In the genomic region with DNA sequence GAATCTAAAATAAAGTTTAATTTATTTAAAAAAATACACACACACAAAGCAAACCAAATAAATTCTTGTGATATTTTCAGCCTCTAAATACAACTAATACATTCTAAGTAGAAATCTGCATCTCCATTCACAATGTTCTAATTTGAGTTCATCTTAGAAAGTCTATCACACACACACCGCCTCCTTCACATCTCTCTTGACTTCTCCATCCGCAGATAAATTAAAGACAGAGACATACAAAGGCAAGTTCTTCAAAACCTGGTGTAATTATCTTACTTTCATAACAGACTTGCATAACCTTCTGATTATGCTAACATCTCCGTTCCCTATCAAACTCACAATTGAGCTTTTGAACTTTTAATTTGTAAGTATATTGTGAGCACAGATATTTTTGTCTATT, we compare ENCODE assay signal across 24 cellular contexts.
"Had no signal": no experiment of that assay in that cellular context is flagged by ENCODE, and none has a peak within 500 bp of the region (broad histone marks: within the 10 kb centered on the region; RNA-seq: fewer than 3 reads in every experiment).

No MANE protein-coding gene starts in this region.

- H3K4me1 Mint-ChIP-seq: stimulated activated effector memory CD8-positive, alpha-beta T cell treated with anti-CD3 and anti-CD28 coated beads, Interleukin-12 subunit alpha, Interleukin-12 subunit beta, amount 100 ng/mL, for 72 hours; stimulated activated memory B cell treated with anti-CD40 and anti-IgM and Interleukin-4, amounts not matched to agents 10 μg/mL and 1 μg/mL and 100 μg/mL, for 72 hours; stimulated activated naive B cell treated with anti-CD40 and anti-IgM and Interleukin-4, amounts not matched to agents 10 μg/mL and 1 μg/mL and 100 μg/mL, for 72 hours; stimulated activated naive CD8-positive, alpha-beta T cell treated with anti-CD3 and anti-CD28 coated beads, Interleukin-15, amount 100 ng/mL, for 72 hours had no signal

- H3K4me3 Mint-ChIP-seq: stimulated activated effector memory CD8-positive, alpha-beta T cell treated with anti-CD3 and anti-CD28 coated beads, Interleukin-12 subunit alpha, Interleukin-12 subunit beta, amount 100 ng/mL, for 72 hours; stimulated activated memory B cell treated with anti-CD40 and anti-IgM and Interleukin-4, amounts not matched to agents 10 μg/mL and 1 μg/mL and 100 μg/mL, for 72 hours; stimulated activated naive B cell treated with anti-CD40 and anti-IgM and Interleukin-4, amounts not matched to agents 10 μg/mL and 1 μg/mL and 100 μg/mL, for 72 hours; stimulated activated naive CD8-positive, alpha-beta T cell treated with anti-CD3 and anti-CD28 coated beads, Interleukin-15, amount 100 ng/mL, for 72 hours; stimulated activated naive CD8-positive, alpha-beta T cell treated with anti-CD3 and anti-CD28 coated beads, Interleukin-15, Interleukin-2, amounts not matched to agents 100 ng/mL and 50 ng/mL, for 24 hours; type B pancreatic cell had no signal

- ATAC-seq: stimulated activated effector memory CD8-positive, alpha-beta T cell treated with anti-CD3 and anti-CD28 coated beads, Interleukin-12 subunit alpha, Interleukin-12 subunit beta, amount 100 ng/mL, for 72 hours; stimulated activated memory B cell treated with anti-CD40 and anti-IgM and Interleukin-4, amounts not matched to agents 10 μg/mL and 1 μg/mL and 100 μg/mL, for 72 hours; stimulated activated naive B cell treated with anti-CD40 and anti-IgM and Interleukin-4, amounts not matched to agents 10 μg/mL and 1 μg/mL and 100 μg/mL, for 72 hours; stimulated activated naive CD8-positive, alpha-beta T cell treated with anti-CD3 and anti-CD28 coated beads, Interleukin-15, amount 100 ng/mL, for 72 hours; stimulated activated naive CD8-positive, alpha-beta T cell treated with anti-CD3 and anti-CD28 coated beads, Interleukin-15, Interleukin-2, amounts not matched to agents 100 U/mL and 50 U/mL, for 24 hours; upper lobe of right lung had no signal

- H3K36me3 Mint-ChIP-seq: stimulated activated effector memory CD8-positive, alpha-beta T cell treated with anti-CD3 and anti-CD28 coated beads, Interleukin-12 subunit alpha, Interleukin-12 subunit beta, amount 100 ng/mL, for 72 hours; stimulated activated memory B cell treated with anti-CD40 and anti-IgM and Interleukin-4, amounts not matched to agents 10 μg/mL and 1 μg/mL and 100 μg/mL, for 72 hours; stimulated activated naive B cell treated with anti-CD40 and anti-IgM and Interleukin-4, amounts not matched to agents 10 μg/mL and 1 μg/mL and 100 μg/mL, for 72 hours; type B pancreatic cell had no signal

- H3K27me3 Mint-ChIP-seq: stimulated activated memory B cell treated with anti-CD40 and anti-IgM and Interleukin-4, amounts not matched to agents 10 μg/mL and 1 μg/mL and 100 μg/mL, for 72 hours; stimulated activated naive B cell treated with anti-CD40 and anti-IgM and Interleukin-4, amounts not matched to agents 10 μg/mL and 1 μg/mL and 100 μg/mL, for 72 hours; stimulated activated naive CD8-positive, alpha-beta T cell treated with anti-CD3 and anti-CD28 coated beads, Interleukin-15, amount 100 ng/mL, for 72 hours; stimulated activated naive CD8-positive, alpha-beta T cell treated with anti-CD3 and anti-CD28 coated beads, Interleukin-15, Interleukin-2, amounts not matched to agents 100 ng/mL and 50 ng/mL, for 24 hours; type B pancreatic cell had no signal

- H3K9me3 Mint-ChIP-seq: stimulated activated memory B cell treated with anti-CD40 and anti-IgM and Interleukin-4, amounts not matched to agents 10 μg/mL and 1 μg/mL and 100 μg/mL, for 72 hours; stimulated activated naive B cell treated with anti-CD40 and anti-IgM and Interleukin-4, amounts not matched to agents 10 μg/mL and 1 μg/mL and 100 μg/mL, for 72 hours; type B pancreatic cell had no signal

- DNase-seq: stimulated activated CD4-positive, alpha-beta T cell treated with anti-CD3 and anti-CD28 coated beads, Interleukin-2, amount 100 ng/mL, for 48 hours; stimulated activated CD4-positive, alpha-beta T cell treated with anti-CD3 and anti-CD28 coated beads, Interleukin-4, amount 100 ng/mL, for 1 hour; stimulated activated CD4-positive, alpha-beta T cell treated with anti-CD3 and anti-CD28 coated beads, Interleukin-4, amount 100 ng/mL, for 24 hours; stimulated activated CD4-positive, alpha-beta T cell treated with anti-CD3 and anti-CD28 coated beads, Interleukin-4, amount 100 ng/mL, for 4 hours; stimulated activated CD8-positive, alpha-beta memory T cell treated with anti-CD3 and anti-CD28 coated beads, Interleukin-4, amount 100 ng/mL, for 48 hours; stimulated activated naive B cell treated with anti-CD40 and anti-IgM and Interleukin-4, amounts not matched to agents 10 μg/mL and 1 μg/mL and 100 μg/mL, for 72 hours; stimulated activated naive CD4-positive, alpha-beta T cell; stimulated activated naive CD4-positive, alpha-beta T cell treated with Interleukin-2 at 50 U/mL for 16 hours; stimulated activated naive CD8-positive, alpha-beta T cell treated with anti-CD3 and anti-CD28 coated beads, Interleukin-15, amount 100 ng/mL, for 72 hours; stimulated activated naive CD8-positive, alpha-beta T cell treated with anti-CD3 and anti-CD28 coated beads, Interleukin-15, Interleukin-2, amounts not matched to agents 100 U/mL and 50 U/mL, for 24 hours; stomach; substantia nigra; testis; thyroid gland; tibial artery; transverse colon; trophoblast cell; upper lobe of left lung; upper lobe of right lung; uterus had no signal

- H3K27ac Mint-ChIP-seq: stimulated activated effector memory CD8-positive, alpha-beta T cell treated with anti-CD3 and anti-CD28 coated beads, Interleukin-12 subunit alpha, Interleukin-12 subunit beta, amount 100 ng/mL, for 72 hours; stimulated activated memory B cell treated with anti-CD40 and anti-IgM and Interleukin-4, amounts not matched to agents 10 μg/mL and 1 μg/mL and 100 μg/mL, for 72 hours; stimulated activated naive B cell treated with anti-CD40 and anti-IgM and Interleukin-4, amounts not matched to agents 10 μg/mL and 1 μg/mL and 100 μg/mL, for 72 hours; stimulated activated naive CD8-positive, alpha-beta T cell treated with anti-CD3 and anti-CD28 coated beads, Interleukin-15, amount 100 ng/mL, for 72 hours; stimulated activated naive CD8-positive, alpha-beta T cell treated with anti-CD3 and anti-CD28 coated beads, Interleukin-15, Interleukin-2, amounts not matched to agents 100 ng/mL and 50 ng/mL, for 24 hours; type B pancreatic cell had no signal
